8 cellular contexts compared by ENCODE assay signal in genomic region chr3:45693941-45694521, GRCh38. TPM values are rescaled to one million over a fixed set of nuclear protein-coding genes. Genes with fewer than 3 reads are reported as not detected.
DNase-seq lines count a peak whose midpoint lies in the region; ATAC-seq and TF ChIP-seq lines count a peak whose summit lies in the region.
"Had no signal": no experiment of that assay in that cellular context is flagged by ENCODE, and none has a peak within 500 bp of the region (broad histone marks: within the 10 kb centered on the region; RNA-seq: fewer than 3 reads in every experiment).

No MANE protein-coding gene starts in this region.

- no peak overlapping the region for H3K9ac ChIP-seq in mesendoderm (ENCODE audit: low read length)

- intact Hi-C loops in natural killer cell (cut with micrococcal nuclease) = loop anchor here (10.0 kb wide), 2 partner anchors 151 to 301 kb away; partner anchors contain the start of genes FYCO1 and LZTFL1

- no peak overlapping the region for H4K8ac ChIP-seq in mesendoderm (ENCODE audit: low read depth, low read length)

- TF ChIP-seq CTCF in GM10266 (IDR thresholded peaks at IDR 0.05; ENCODE audit: control insufficient read depth, insufficient read depth, low read depth, missing control alignments) = no peak
- no peak for TF ChIP-seq CTCF in natural killer cell (IDR thresholded peaks at IDR 0.05)

- peaks cover 66% of the 10 kb centered on the region for H3K79me2 ChIP-seq in mesendoderm (ENCODE audit: control insufficient read depth, insufficient read depth, low read length)

- DNase-seq in GM10266 (ENCODE audit: extremely low spot score) = peak; percentile 25
- peak; percentile 73 for DNase-seq in Jurkat, Clone E6-1 (ENCODE audit: low read depth, low spot score)
- peak; percentile 38 to 49 for DNase-seq in activated T-cell treated with anti-CD3 and anti-CD28 coated beads, Interleukin-2, amount 50 U/mL, for 72 hours
- no peak for DNase-seq in natural killer cell
- DNase-seq in kidney tubule cell (ENCODE audit: low spot score) = no peak
- DNase-seq in globus pallidus (ENCODE audit: low spot score) = no peak
- DNase-seq in mesendoderm = no peak

- peak overlapping the region; percentile 7 for H3K4me3 ChIP-seq in Jurkat, Clone E6-1 (ENCODE audit: low read length)
- no peak overlapping the region for H3K4me3 ChIP-seq in mesendoderm (ENCODE audit: low read length)
- H3K4me3 ChIP-seq: coronary artery had no signal

- H3K36me3 Mint-ChIP-seq in activated T-cell treated with anti-CD3 and anti-CD28 coated beads, Interleukin-2, amount 50 U/mL, for 72 hours (ENCODE audit: insufficient read depth in 2 of 2) = peaks cover 23 to 47% of the 10 kb centered on the region in 2 donors
- peaks cover 3% of the 10 kb centered on the region for H3K36me3 Mint-ChIP-seq in natural killer cell

- H3K4me3 Mint-ChIP-seq in activated T-cell treated with anti-CD3 and anti-CD28 coated beads, Interleukin-2, amount 50 U/mL, for 72 hours = peak overlapping the region; percentile 87 to 92
- H3K4me3 Mint-ChIP-seq in natural killer cell = peak overlapping the region; percentile 88

- no peaks in the 10 kb centered on the region for H3K27me3 Mint-ChIP-seq in activated T-cell treated with anti-CD3 and anti-CD28 coated beads, Interleukin-2, amount 50 U/mL, for 72 hours (ENCODE audit: low read depth)
- peaks cover 1 to 3% of the 10 kb centered on the region in 2 donors for H3K27me3 Mint-ChIP-seq in natural killer cell (ENCODE audit: low read depth in 2 of 2)

- no peak overlapping the region for H2BK5ac ChIP-seq in mesendoderm (ENCODE audit: low read length)

- H3K23ac ChIP-seq in mesendoderm (ENCODE audit: low read length) = no peak overlapping the region

- H3K4me2 ChIP-seq in mesendoderm (ENCODE audit: low read length) = no peak overlapping the region

- H3K27ac ChIP-seq in mesendoderm (ENCODE audit: low read depth, low read length) = no peak overlapping the region
- H3K27ac ChIP-seq: coronary artery had no signal

- peaks cover 76% of the 10 kb centered on the region for H3K4me1 Mint-ChIP-seq in activated T-cell treated with anti-CD3 and anti-CD28 coated beads, Interleukin-2, amount 50 U/mL, for 72 hours (ENCODE audit: low read depth)
- H3K4me1 Mint-ChIP-seq in natural killer cell = peaks cover 76 to 83% of the 10 kb centered on the region in 2 donors

- no peak overlapping the region for H3K56ac ChIP-seq in mesendoderm (ENCODE audit: low read length)

- H3K27me3 ChIP-seq in mesendoderm (ENCODE audit: insufficient read depth, low read length, poor library complexity) = no peaks in the 10 kb centered on the region

- H2BK120ac ChIP-seq in mesendoderm (ENCODE audit: low read depth, low read length) = no peak overlapping the region

- H3K4me1 ChIP-seq in mesendoderm (ENCODE audit: control insufficient read depth, low read depth, low read length) = no peaks in the 10 kb centered on the region

- no peak overlapping the region for H4K5ac ChIP-seq in mesendoderm (ENCODE audit: low read length)

- no peak overlapping the region for H3K18ac ChIP-seq in mesendoderm (ENCODE audit: low read length)

- no peak overlapping the region for H2AK5ac ChIP-seq in mesendoderm (ENCODE audit: low read length)

- H3K36me3 ChIP-seq in mesendoderm (ENCODE audit: control insufficient read depth, insufficient read depth, low read length) = no peaks in the 10 kb centered on the region

- no peak overlapping the region for H3K4ac ChIP-seq in mesendoderm (ENCODE audit: low read depth, low read length)

- H3K9me3 Mint-ChIP-seq in activated T-cell treated with anti-CD3 and anti-CD28 coated beads, Interleukin-2, amount 50 U/mL, for 72 hours = no peaks in the 10 kb centered on the region
- H3K9me3 Mint-ChIP-seq in natural killer cell = no peaks in the 10 kb centered on the region

- no peak overlapping the region for H2BK15ac ChIP-seq in mesendoderm (replicated peaks; ENCODE audit: low read depth)

- peak; percentile 34 to 37 for ATAC-seq in activated T-cell treated with anti-CD3 and anti-CD28 coated beads, Interleukin-2, amount 50 U/mL, for 72 hours (replicated peaks in 1 of 2)
- peak; percentile 33 to 46 (median 44) for ATAC-seq in natural killer cell

- no CpG with 5 or more reads among the region's 3 CpGs for WGBS in mesendoderm (ENCODE audit: extremely low coverage, insufficient coverage, low lambda C conversion rate)

- peak overlapping the region; percentile 97 for H3K27ac Mint-ChIP-seq in activated T-cell treated with anti-CD3 and anti-CD28 coated beads, Interleukin-2, amount 50 U/mL, for 72 hours
- peak overlapping the region; percentile 97 to 100 for H3K27ac Mint-ChIP-seq in natural killer cell

- peaks cover 7% of the 10 kb centered on the region for H3K79me1 ChIP-seq in mesendoderm (ENCODE audit: low read length)

RNA-seq across cellular contexts. Expression of gene SACM1L, which starts 4.8 kb away (rescaled TPM):
- polyA plus RNA-seq in Jurkat, Clone E6-1 (2012; ENCODE audit: insufficient read depth, insufficient read length) = 75.0 TPM
- total RNA-seq in activated T-cell treated with anti-CD3 and anti-CD28 coated beads, Interleukin-2, amount 50 U/mL, for 72 hours = 10 to 100 TPM; 77.1 to 78.4 TPM
- total RNA-seq in natural killer cell = 100 to 1,000 TPM in 1 of 3 donors, 10 to 100 TPM in 2; 93.2 to 110 (median 93.9) TPM
- 32.1 TPM for polyA plus RNA-seq in mesendoderm (2013, experiment 1 of 2)
- polyA plus RNA-seq in mesendoderm (2013, experiment 2 of 2) = 32.5 TPM

Comparison
In these comparisons a context has a peak if more than half of its experiments do, and no peak if none do; other contexts are left out.
1. DNase-seq: peak in GM10266 (single experiment), Jurkat, Clone E6-1 (single experiment) and activated T-cell treated with anti-CD3 and anti-CD28 coated beads, Interleukin-2, amount 50 U/mL, for 72 hours (2 of 2); none in natural killer cell (single experiment), kidney tubule cell (single experiment), globus pallidus (single experiment) and mesendoderm (single experiment).